ENCODE assay signal across 23 cellular contexts in the genomic region with DNA sequence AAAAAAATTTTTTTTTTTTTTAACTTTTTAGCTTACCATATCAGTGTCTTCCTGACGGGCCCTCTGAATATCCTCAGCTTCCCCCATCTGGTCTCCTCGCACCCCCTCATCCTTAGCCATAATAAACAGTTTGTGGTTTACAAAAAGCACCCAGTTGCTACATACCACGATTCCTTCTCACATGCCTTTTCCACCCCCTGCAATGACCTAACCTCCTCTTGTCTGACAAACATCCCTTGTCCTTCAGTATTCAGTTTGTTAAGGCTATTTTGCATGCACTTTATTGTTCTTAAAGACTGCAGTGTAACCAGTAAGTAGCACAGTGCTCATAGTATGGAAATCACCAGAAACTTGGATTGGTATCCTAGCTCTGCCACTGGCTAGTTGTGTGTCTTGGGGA.
A peak's percentile ranks its signal among the peaks of the same experiment; 100 is the strongest.
DNase-seq lines count a peak whose midpoint lies in the region; ATAC-seq, FAIRE-seq and TF ChIP-seq lines count a peak whose summit lies in the region.
"Had no signal": no experiment of that assay in that cellular context is flagged by ENCODE, and none has a peak within 500 bp of the region (broad histone marks: within the 10 kb centered on the region; RNA-seq: fewer than 3 reads in every experiment).

No MANE protein-coding gene starts in this region.

- H3K4me1 ChIP-seq in IMR-90 (ENCODE audit: control insufficient read depth, insufficient read depth, low read length) (peaks cover 4% of the 10 kb centered on the region; the same call in 1 of the 2 replicates), small intestine (ENCODE audit: control insufficient read depth in 2 of 2, insufficient read depth in 1 of 2, low read depth in 1 of 2, low read length in 1 of 2) (peaks cover 6% of the 10 kb centered on the region in 2 donors)

- no peak overlapping the region for H3K9ac ChIP-seq in IMR-90 (ENCODE audit: low read depth, low read length)

- no peak overlapping the region for H2AFZ ChIP-seq in IMR-90 (replicated peaks; ENCODE audit: low read length, poor library complexity)

- FAIRE-seq in small intestine (lab: Jason Lieb, UNC) (no peak), D721Med (lab: Jason Lieb, UNC) (no peak)
- FAIRE-seq: bronchial epithelial cell, endothelial cell of umbilical vein, HTR-8/SVneo, kidney had no signal

- dilution Hi-C loops in IMR-90 (cut with HindIII; ENCODE audit: low sequenced_read_pairs, unreplicated experiment) = no loop called here

- H2AK9ac ChIP-seq in IMR-90 (replicated peaks; ENCODE audit: low read depth, low read length, poor library complexity) = no peak overlapping the region

- no peak overlapping the region for H2BK5ac ChIP-seq in IMR-90 (ENCODE audit: low read depth, low read length, poor library complexity, severe bottlenecking)

- H3K9me3 ChIP-seq in IMR-90 (ENCODE audit: control insufficient read depth, insufficient read depth, low read length) (no peaks in the 10 kb centered on the region), small intestine (ENCODE audit: control insufficient read depth, low read depth) (no peaks in the 10 kb centered on the region)
- H3K9me3 ChIP-seq: HAP-1, thoracic aorta had no signal

- H3K9me1 ChIP-seq in IMR-90 (ENCODE audit: insufficient read depth, low read length) = peaks cover 4% of the 10 kb centered on the region; the same call in 1 of the 2 replicates

- H3K4ac ChIP-seq in IMR-90 (ENCODE audit: low read depth, low read length) = 0 out of 2 replicates have a peak overlapping the region, but pooled peaks have one; percentile 8

- no peak for TF ChIP-seq CTCF in AG10803 (conservative IDR thresholded peaks at IDR 0.05; ENCODE audit: low read length)
- no peak for TF ChIP-seq CTCF in IMR-90 (conservative IDR thresholded peaks at IDR 0.05; ENCODE audit: low read depth, low read length)
- TF ChIP-seq CTCF in D721Med (IDR thresholded peaks at IDR 0.05; ENCODE audit: insufficient read depth, missing control alignments) = no peak

- intact Hi-C loops in IMR-90 (cut with micrococcal nuclease) = no loop called here

- H3K56ac ChIP-seq in IMR-90 (ENCODE audit: extremely low read depth, insufficient read depth, low read length) = no peak overlapping the region

- H2BK120ac ChIP-seq in IMR-90 (ENCODE audit: low read depth, low read length) = peak overlapping the region; percentile 19

- H3K4me3 ChIP-seq in AG10803 (ENCODE audit: low read length) (no peak overlapping the region), IMR-90 (ENCODE audit: insufficient read depth, low read depth, low read length) (no peak overlapping the region), small intestine (ENCODE audit: low read depth in 1 of 2, low read length in 2 of 2) (no peak overlapping the region)
- H3K4me3 ChIP-seq: HAP-1, thoracic aorta had no signal

- no peak for TF ChIP-seq POLR2A in IMR-90 (IDR thresholded peaks at IDR 0.05; ENCODE audit: low read depth, low read length)

- H3K23ac ChIP-seq in IMR-90 (ENCODE audit: low read depth, low read length) = no peak overlapping the region; the same call in 1 of the 2 replicates

- TF ChIP-seq RAD21 in IMR-90 (IDR thresholded peaks at IDR 0.05; ENCODE audit: low read length) = no peak

- DNase-seq in AG10803 (ENCODE audit: low read depth) (peak; percentile 72), IMR-90 (peak; percentile 60), astrocyte of the hippocampus (ENCODE audit: low read depth, low spot score) (peak; percentile 50), kidney tubule cell (ENCODE audit: low spot score) (peak; percentile 83), small intestine (no peak), NOMO-1 treated with DMSO at 0.1 percent for 48 hours (lab: John Stamatoyannopoulos, UW; ENCODE audit: unreplicated experiment) (no peak), D721Med (ENCODE audit: insufficient read length, low spot score) (no peak)
- DNase-seq: activated CD4-positive, alpha-beta T cell treated with anti-CD3 and anti-CD28 coated beads for 4 hours; foreskin fibroblast; kidney; naive thymus-derived CD8-positive, alpha-beta T cell; NCI-H1417; NCI-H2107; NCI-H510A treated with DMSO at 0.1 percent for 48 hours; stimulated activated CD4-positive, alpha-beta T cell treated with anti-CD3 and anti-CD28 coated beads, Interleukin-2, amount 100 ng/mL, for 24 hours; stimulated activated naive CD4-positive, alpha-beta T cell; SW 1271 had no signal

- H3K27ac ChIP-seq in IMR-90 (ENCODE audit: insufficient read depth, low read length) (no peak overlapping the region), small intestine (ENCODE audit: low read depth in 1 of 2, low read length in 1 of 2) (no peak overlapping the region)
- H3K27ac ChIP-seq: thoracic aorta had no signal

- in situ Hi-C loops in IMR-90 (cut with MboI; ENCODE audit: low sequenced_read_pairs) = no loop called here

- no peak overlapping the region for H3K18ac ChIP-seq in IMR-90 (ENCODE audit: low read depth, low read length)

- no TSS peak for BruUV-seq in IMR-90 (replicated peaks; lab: Mats Ljungman, UMichigan)

- no peak overlapping the region for H2AK5ac ChIP-seq in IMR-90 (ENCODE audit: low read depth, low read length)

- 0 out of 2 replicates have a peak overlapping the region, but pooled peaks have one; percentile 11 for H4K91ac ChIP-seq in IMR-90 (ENCODE audit: insufficient read depth, low read depth, low read length)

- no CpG with 5 or more reads among the region's 3 CpGs for WGBS in IMR-90 (ENCODE audit: extremely low coverage in 2 of 2, insufficient read length in 1 of 2), 2 experiments
- 59 to 88% (median 72%) methylated on average over 3 of the region's 3 CpGs for WGBS in small intestine, 3 donors

- H3K79me1 ChIP-seq in IMR-90 (ENCODE audit: low read depth in 1 of 2, low read length in 2 of 2) = no peaks in the 10 kb centered on the region

- no peak overlapping the region for H4K8ac ChIP-seq in IMR-90 (ENCODE audit: low read depth in 2 of 2, low read length in 2 of 2)

- POLR2A ChIA-PET in IMR-90 (lab: Charles Lee; ENCODE audit: unreplicated experiment) = no interaction called here

- H2BK20ac ChIP-seq in IMR-90 (ENCODE audit: low read depth, low read length) = peak overlapping the region; percentile 45

- H3K14ac ChIP-seq in IMR-90 (replicated peaks; ENCODE audit: low read depth, low read length) = 0 out of 2 replicates have a peak overlapping the region, but pooled peaks have one; percentile 29

- H3K36me3 ChIP-seq in IMR-90 (ENCODE audit: control insufficient read depth, insufficient read depth, low read length) (no peaks in the 10 kb centered on the region), small intestine (ENCODE audit: control insufficient read depth in 2 of 2, insufficient read depth in 2 of 2, low read length in 2 of 2) (no peaks in the 10 kb centered on the region)
- H3K36me3 ChIP-seq: HAP-1, thoracic aorta had no signal

- ATAC-seq in IMR-90 (ENCODE audit: low read depth) (peak; percentile 25; the same call in 1 of the 2 replicates), GM21576 (IDR thresholded peaks at IDR 0.05; ENCODE audit: unreplicated experiment) (no peak)
- ATAC-seq: naive thymus-derived CD8-positive, alpha-beta T cell had no signal

- H2BK15ac ChIP-seq in IMR-90 (ENCODE audit: low read depth, low read length) = peak overlapping the region; percentile 67; the same call in 1 of the 3 replicates

- H3K27me3 ChIP-seq in IMR-90 (ENCODE audit: control insufficient read depth, insufficient read depth, low read length) = no peaks in the 10 kb centered on the region
- H3K27me3 ChIP-seq in small intestine (ENCODE audit: control insufficient read depth in 2 of 2, insufficient read depth in 2 of 2, low read length in 2 of 2) = no peaks in the 10 kb centered on the region

- no peak overlapping the region for H3K4me2 ChIP-seq in IMR-90 (ENCODE audit: low read depth, low read length)

- CTCF ChIA-PET in IMR-90 (lab: Yijun Ruan, JAX) = no interaction called here

- no peaks in the 10 kb centered on the region for H4K20me1 ChIP-seq in IMR-90 (ENCODE audit: insufficient read depth, low read length)

- no peak overlapping the region for H4K5ac ChIP-seq in IMR-90 (ENCODE audit: low read depth, low read length)

TF ChIP-seq in IMR-90, 13 proteins besides CTCF, POLR2A, EP300 and RAD21:
- TF ChIP-seq BHLHE40 (IDR thresholded peaks at IDR 0.05; ENCODE audit: low read depth, low read length) (peak; percentile 58; the same call in 1 of the 2 replicates), RCOR1 (IDR thresholded peaks at IDR 0.05; ENCODE audit: insufficient replicate concordance, low read length) (peak; percentile 30), FOS (IDR thresholded peaks at IDR 0.05; ENCODE audit: low read depth, low read length) (no peak), CEBPB (IDR thresholded peaks at IDR 0.05; ENCODE audit: low read depth, low read length) (peak; percentile 64), MAFK (IDR thresholded peaks at IDR 0.05; ENCODE audit: low read depth, low read length) (no peak)
- TF ChIP-seq, protein P1, sequence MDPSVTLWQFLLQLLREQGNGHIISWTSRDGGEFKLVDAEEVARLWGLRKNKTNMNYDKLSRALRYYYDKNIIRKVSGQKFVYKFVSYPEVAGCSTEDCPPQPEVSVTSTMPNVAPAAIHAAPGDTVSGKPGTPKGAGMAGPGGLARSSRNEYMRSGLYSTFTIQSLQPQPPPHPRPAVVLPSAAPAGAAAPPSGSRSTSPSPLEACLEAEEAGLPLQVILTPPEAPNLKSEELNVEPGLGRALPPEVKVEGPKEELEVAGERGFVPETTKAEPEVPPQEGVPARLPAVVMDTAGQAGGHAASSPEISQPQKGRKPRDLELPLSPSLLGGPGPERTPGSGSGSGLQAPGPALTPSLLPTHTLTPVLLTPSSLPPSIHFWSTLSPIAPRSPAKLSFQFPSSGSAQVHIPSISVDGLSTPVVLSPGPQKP (IDR thresholded peaks at IDR 0.05; ENCODE audit: borderline replicate concordance, low read depth, low read length) = no peak

Comparison
In these comparisons a context has a peak if more than half of its experiments do, and no peak if none do; other contexts are left out.
1. DNase-seq: peak in AG10803 (single experiment), IMR-90 (single experiment), astrocyte of the hippocampus (single experiment) and kidney tubule cell (single experiment); none in small intestine (single experiment), NOMO-1 treated with DMSO at 0.1 percent for 48 hours (single experiment) and D721Med (single experiment).